ENCODE assay signal across 17 cellular contexts in the genomic region with DNA sequence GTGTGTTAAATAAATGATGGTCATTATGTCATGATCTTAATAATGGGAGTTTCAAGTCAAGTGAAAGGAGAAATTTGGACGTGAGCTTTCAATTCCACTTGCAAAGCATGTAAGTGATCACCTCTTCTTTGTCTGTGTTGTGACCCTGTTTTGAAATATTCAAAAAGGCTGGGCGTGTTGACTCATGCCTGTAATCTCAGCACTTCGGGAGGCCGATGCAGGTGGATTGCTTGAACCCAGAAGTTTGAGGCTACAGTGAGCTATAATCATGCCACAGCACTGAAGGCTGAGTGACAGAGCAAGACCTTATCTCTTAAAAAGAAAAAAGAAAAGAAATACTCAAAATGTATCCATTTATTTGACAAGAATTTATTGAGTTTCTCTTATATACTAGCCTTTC. TPM values are rescaled to one million over a fixed set of nuclear protein-coding genes. Genes with fewer than 3 reads are reported as not detected.
DNase-seq lines count a peak whose midpoint lies in the region; ATAC-seq, FAIRE-seq and TF ChIP-seq lines count a peak whose summit lies in the region.
"Had no signal": no experiment of that assay in that cellular context is flagged by ENCODE, and none has a peak within 500 bp of the region (broad histone marks: within the 10 kb centered on the region; RNA-seq: fewer than 3 reads in every experiment).

No MANE protein-coding gene starts in this region.

- H3K27ac ChIP-seq in Karpas-422 (ENCODE audit: low read length) (peak overlapping the region; percentile 86), small intestine (ENCODE audit: low read depth in 1 of 2, low read length in 1 of 2) (no peak overlapping the region)
- H3K27ac ChIP-seq: BLaER1, epithelial cell of prostate, lower lobe of right lung had no signal

- H3K9me3 ChIP-seq in Karpas-422 (ENCODE audit: low read length) = no peaks in the 10 kb centered on the region
- H3K9me3 ChIP-seq in small intestine (ENCODE audit: control insufficient read depth, low read depth) = no peaks in the 10 kb centered on the region
- H3K9me3 ChIP-seq: BLaER1, lower lobe of right lung, MG63 had no signal

- peak; percentile 88 for DNase-seq in Karpas-422
- no peak for DNase-seq in GM19238 (ENCODE audit: insufficient read length, low spot score)
- DNase-seq in small intestine = no peak
- no peak for DNase-seq in NCI-H1092 (lab: John Stamatoyannopoulos, UW)
- DNase-seq in type B pancreatic cell (ENCODE audit: extremely low spot score, unreplicated experiment) = no peak
- DNase-seq: activated B cell treated with CpG ODN at 0.5 μM for 24 hours; GDM1; lower lobe of right lung; MG63; NCI-H526 treated with DMSO at 0.1 percent for 48 hours; stimulated activated naive B cell treated with anti-CD40 and anti-IgM and Interleukin-4, amounts not matched to agents 10 μg/mL and 1 μg/mL and 100 μg/mL, for 72 hours had no signal

- peak overlapping the region; percentile 40 for H2AFZ ChIP-seq in Karpas-422 (ENCODE audit: low read length)
- H2AFZ ChIP-seq: GM23338 had no signal

- WGBS in small intestine, 3 donors = 72 to 75% (median 73%) methylated on average over 4 of the region's 4 CpGs

- peak overlapping the region; percentile 11 for H3K4me3 ChIP-seq in Karpas-422 (ENCODE audit: low read length)
- no peak overlapping the region for H3K4me3 ChIP-seq in small intestine (ENCODE audit: low read depth in 1 of 2, low read length in 2 of 2)
- H3K4me3 ChIP-seq: BLaER1, GM23338, lower lobe of right lung, MG63 had no signal

- no peak overlapping the region for H3K27ac Mint-ChIP-seq in type B pancreatic cell
- H3K27ac Mint-ChIP-seq: activated B cell treated with CpG ODN at 0.5 μM for 24 hours; GM23338; stimulated activated naive B cell treated with anti-CD40 and anti-IgM and Interleukin-4, amounts not matched to agents 10 μg/mL and 1 μg/mL and 100 μg/mL, for 72 hours had no signal

- H3K4me2 ChIP-seq in Karpas-422 (ENCODE audit: low read depth, low read length, poor library complexity, severe bottlenecking) = peak overlapping the region; percentile 56
- H3K4me2 ChIP-seq: BLaER1, GM23338 had no signal

- H3K9me2 ChIP-seq in Karpas-422 (replicated peaks; ENCODE audit: insufficient read depth, low read length) = no peaks in the 10 kb centered on the region

- peaks cover 66% of the 10 kb centered on the region for H3K4me1 ChIP-seq in Karpas-422 (ENCODE audit: low read length)
- H3K4me1 ChIP-seq in small intestine (ENCODE audit: control insufficient read depth in 2 of 2, insufficient read depth in 1 of 2, low read depth in 1 of 2, low read length in 1 of 2) = no peaks in the 10 kb centered on the region
- H3K4me1 ChIP-seq: BLaER1, lower lobe of right lung had no signal

- H3K4me1 Mint-ChIP-seq in type B pancreatic cell (ENCODE audit: unreplicated experiment) = no peaks in the 10 kb centered on the region
- H3K4me1 Mint-ChIP-seq: GM23338 had no signal

- no peaks in the 10 kb centered on the region for H4K20me1 ChIP-seq in Karpas-422 (ENCODE audit: insufficient read depth, low read depth, low read length)
- H4K20me1 ChIP-seq: BLaER1 had no signal

- H3K79me2 ChIP-seq in Karpas-422 (ENCODE audit: low read length) = no peaks in the 10 kb centered on the region

- H3K4me3 Mint-ChIP-seq in type B pancreatic cell = no peak overlapping the region
- H3K4me3 Mint-ChIP-seq: activated B cell treated with CpG ODN at 0.5 μM for 24 hours; GM23338; stimulated activated naive B cell treated with anti-CD40 and anti-IgM and Interleukin-4, amounts not matched to agents 10 μg/mL and 1 μg/mL and 100 μg/mL, for 72 hours had no signal

- H3K27me3 Mint-ChIP-seq in type B pancreatic cell = no peaks in the 10 kb centered on the region
- H3K27me3 Mint-ChIP-seq: activated B cell treated with CpG ODN at 0.5 μM for 24 hours; stimulated activated naive B cell treated with anti-CD40 and anti-IgM and Interleukin-4, amounts not matched to agents 10 μg/mL and 1 μg/mL and 100 μg/mL, for 72 hours had no signal

- FAIRE-seq in small intestine (lab: Jason Lieb, UNC) = no peak

- H3K27me3 ChIP-seq in Karpas-422 (ENCODE audit: low read length) (no peaks in the 10 kb centered on the region), small intestine (ENCODE audit: control insufficient read depth in 2 of 2, insufficient read depth in 2 of 2, low read length in 2 of 2) (no peaks in the 10 kb centered on the region)
- H3K27me3 ChIP-seq: BLaER1, MG63 had no signal

- peak overlapping the region; percentile 23 for H3K9ac ChIP-seq in Karpas-422 (ENCODE audit: low read length)
- H3K9ac ChIP-seq: BLaER1 had no signal

- H3K36me3 Mint-ChIP-seq in type B pancreatic cell = no peaks in the 10 kb centered on the region

- peaks cover 9% of the 10 kb centered on the region for H3K9me3 Mint-ChIP-seq in type B pancreatic cell
- H3K9me3 Mint-ChIP-seq: activated B cell treated with CpG ODN at 0.5 μM for 24 hours, GM23338 had no signal

- TF ChIP-seq CTCF in type B pancreatic cell (conservative IDR thresholded peaks at IDR 0.05) = no peak

- ATAC-seq in GM18498 (IDR thresholded peaks at IDR 0.05; ENCODE audit: unreplicated experiment) (peak; percentile 69), GM19023 (IDR thresholded peaks at IDR 0.05; ENCODE audit: unreplicated experiment) (peak; percentile 56), HG02610 (IDR thresholded peaks at IDR 0.05; ENCODE audit: unreplicated experiment) (peak; percentile 38)
- ATAC-seq: GM23338; lower lobe of right lung; stimulated activated naive B cell treated with anti-CD40 and anti-IgM and Interleukin-4, amounts not matched to agents 10 μg/mL and 1 μg/mL and 100 μg/mL, for 72 hours had no signal

- no peaks in the 10 kb centered on the region for H3K36me3 ChIP-seq in Karpas-422 (ENCODE audit: insufficient read depth, low read length)
- no peaks in the 10 kb centered on the region for H3K36me3 ChIP-seq in small intestine (ENCODE audit: control insufficient read depth in 2 of 2, insufficient read depth in 2 of 2, low read length in 2 of 2)
- H3K36me3 ChIP-seq: BLaER1, lower lobe of right lung, MG63 had no signal

RNA-seq across cellular contexts. Expression of a gene that starts 32.9 kb away (rescaled TPM):
- total RNA-seq in Karpas-422 (2014; rRNA removed; shearing (Covaris generic); ENCODE audit: low replicate concordance) = 100 and 137 TPM in 2 replicates
- polyA plus RNA-seq in small intestine = 10 to 100 TPM; 13.5 to 15.3 (median 14.5) TPM
- 35.3 and 44.7 TPM in 2 replicates for total RNA-seq in type B pancreatic cell (ENCODE audit: low replicate concordance)
